ENCODE assay signal across 1 cellular context in genomic region chr4:52548818-52549570, GRCh38.
TF ChIP-seq lines count a peak whose summit lies in the region.

No MANE protein-coding gene starts in this region.

TF ChIP-seq in H1, 55 proteins besides CTCF, POLR2A, EP300 and RAD21 (continued from another document):
- TF ChIP-seq CBX8 (IDR thresholded peaks at IDR 0.05; ENCODE audit: borderline replicate concordance, low read depth, low read length) (no peak), TAF1 (IDR thresholded peaks at IDR 0.05; ENCODE audit: low read depth, low read length) (no peak), SAP30 (IDR thresholded peaks at IDR 0.05; ENCODE audit: insufficient read depth, insufficient replicate concordance, low read length) (no peak), JUND (IDR thresholded peaks at IDR 0.05; ENCODE audit: low read length) (no peak), RXRA (IDR thresholded peaks at IDR 0.05; ENCODE audit: insufficient read depth, low read depth, low read length) (no peak), GTF2F1 (IDR thresholded peaks at IDR 0.05; ENCODE audit: borderline replicate concordance, low read depth, low read length) (no peak), CTBP2 (IDR thresholded peaks at IDR 0.05; ENCODE audit: borderline replicate concordance, insufficient read depth, insufficient read length, low read length) (no peak), CREB1 (IDR thresholded peaks at IDR 0.05) (no peak), CHD2 (IDR thresholded peaks at IDR 0.05; ENCODE audit: low read length) (no peak), E2F6 (IDR thresholded peaks at IDR 0.05) (no peak), MAX (IDR thresholded peaks at IDR 0.05) (no peak), SP4 (IDR thresholded peaks at IDR 0.05; ENCODE audit: low read length) (no peak), PHF8 (conservative IDR thresholded peaks at IDR 0.05; ENCODE audit: low read depth, low read length) (no peak), ATF2 (IDR thresholded peaks at IDR 0.05; ENCODE audit: low read length) (no peak)
